ENCODE assay signal across 19 cellular contexts in the genomic region with DNA sequence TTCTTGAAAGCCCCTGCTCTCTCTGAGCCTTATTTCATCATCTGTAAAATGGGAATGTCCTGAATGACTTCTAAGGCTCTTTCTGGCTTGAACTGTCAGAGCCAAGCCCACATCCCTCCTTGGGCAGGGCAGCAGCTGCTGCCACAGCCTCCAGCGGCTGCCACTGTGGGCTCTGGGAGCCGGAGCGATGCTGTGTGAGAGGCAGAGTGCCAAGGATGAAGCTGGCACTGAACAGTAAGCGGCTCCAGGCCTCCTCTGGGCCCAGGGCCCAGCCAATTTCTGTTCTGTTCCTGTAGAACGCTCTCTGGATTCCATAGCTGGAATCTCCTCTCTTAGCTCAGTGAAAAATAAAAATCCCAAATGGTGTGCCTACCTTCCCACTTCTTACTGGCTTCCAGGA. TPM values are rescaled to one million over a fixed set of nuclear protein-coding genes. Genes with fewer than 3 reads are reported as not detected.
DNase-seq lines count a peak whose midpoint lies in the region; ATAC-seq and TF ChIP-seq lines count a peak whose summit lies in the region.
"Had no signal": no experiment of that assay in that cellular context is flagged by ENCODE, and none has a peak within 500 bp of the region (broad histone marks: within the 10 kb centered on the region; RNA-seq: fewer than 3 reads in every experiment).

No MANE protein-coding gene starts in this region.

- no peak overlapping the region for H3K27ac ChIP-seq in caudate nucleus (ENCODE audit: low read depth, low read length)
- H3K27ac ChIP-seq in A673 (ENCODE audit: low read depth, low read length, poor library complexity, severe bottlenecking), result no peak overlapping the region
- H3K27ac ChIP-seq: neutrophil, VCaP had no signal

- H3K36me3 ChIP-seq in MG63 (peaks cover 7% of the 10 kb centered on the region; the same call in 1 of the 2 replicates), A673 (ENCODE audit: insufficient read depth, low read length, poor library complexity, severe bottlenecking) (no peaks in the 10 kb centered on the region)

- H3K4me3 ChIP-seq in MG63 (no peak overlapping the region), A673 (ENCODE audit: low read depth, low read length, poor library complexity, severe bottlenecking) (no peak overlapping the region)
- H3K4me3 ChIP-seq: stomach had no signal

- no TSS peak for BruUV-seq in A673 (replicated peaks; lab: Mats Ljungman, UMichigan)

- intact Hi-C loops in A673 (cut with micrococcal nuclease; ENCODE audit: unreplicated experiment), result no loop called here

- TF ChIP-seq CTCF in GM10266 (IDR thresholded peaks at IDR 0.05; ENCODE audit: control insufficient read depth, insufficient read depth, low read depth, missing control alignments) (no peak), A673 (conservative IDR thresholded peaks at IDR 0.05; ENCODE audit: low read depth, low read length) (no peak)

- POLR2A ChIA-PET in A673 (lab: Charles Lee; ENCODE audit: low non-redundant PET), result no interaction called here

- H3K27me3 ChIP-seq in MG63 (peaks cover 6% of the 10 kb centered on the region; the same call in 1 of the 2 replicates), A673 (replicated peaks; ENCODE audit: insufficient read depth, low read depth, low read length, poor library complexity) (peaks cover 15% of the 10 kb centered on the region)

- no peak overlapping the region for H3K4me3 Mint-ChIP-seq in stimulated activated effector memory CD8-positive, alpha-beta T cell treated with anti-CD3 and anti-CD28 coated beads, Interleukin-12 subunit alpha, Interleukin-12 subunit beta, amount 100 ng/mL, for 72 hours
- H3K4me3 Mint-ChIP-seq: CD4-positive, alpha-beta memory T cell had no signal

- H3K9me3 ChIP-seq in MG63 (no peaks in the 10 kb centered on the region), A673 (ENCODE audit: low read depth, low read length, poor library complexity, severe bottlenecking) (no peaks in the 10 kb centered on the region)
- H3K9me3 ChIP-seq: neutrophil, stomach had no signal

- CTCF ChIA-PET in A673 (lab: Charles Lee), result interaction anchor here (0.5 kb wide), 1 partner anchor 44 kb away, joined by 4 read pairs; no protein-coding TSS in a partner anchor

- H3K27ac Mint-ChIP-seq in stimulated activated effector memory CD8-positive, alpha-beta T cell treated with anti-CD3 and anti-CD28 coated beads, Interleukin-12 subunit alpha, Interleukin-12 subunit beta, amount 100 ng/mL, for 72 hours, result peak overlapping the region; percentile 29
- H3K27ac Mint-ChIP-seq: CD4-positive, alpha-beta memory T cell had no signal

- H3K4me1 Mint-ChIP-seq in stimulated activated effector memory CD8-positive, alpha-beta T cell treated with anti-CD3 and anti-CD28 coated beads, Interleukin-12 subunit alpha, Interleukin-12 subunit beta, amount 100 ng/mL, for 72 hours, result peaks cover 42% of the 10 kb centered on the region

- peak; percentile 77 for DNase-seq in MG63
- DNase-seq in caudate nucleus (lab: John Stamatoyannopoulos, UW), result peak in 43 of 61 donors; percentile 11 to 73 (median 37)
- peak; percentile 78 for DNase-seq in inferior parietal cortex (ENCODE audit: extremely low spot score)
- DNase-seq in stimulated activated effector memory CD8-positive, alpha-beta T cell treated with anti-CD3 and anti-CD28 coated beads, Interleukin-12 subunit alpha, Interleukin-12 subunit beta, amount 100 ng/mL, for 72 hours (ENCODE audit: low spot score in 2 of 2), result no peak
- no peak for DNase-seq in GM10266 (ENCODE audit: extremely low spot score)
- no peak for DNase-seq in activated effector memory CD4-positive, alpha-beta T cell treated with anti-CD3 and anti-CD28 coated beads, Interleukin-2, amount 50 U/mL, for 16 hours
- DNase-seq in A673 (ENCODE audit: low spot score), result no peak
- DNase-seq: activated gamma-delta T cell treated with Interleukin-2 at 50 U/mL for 16 hours; CD4-positive, alpha-beta memory T cell; EL; KBM-7; mesendoderm; NCI-H1436; NCI-H524 treated with DMSO at 0.1 percent for 48 hours; stomach; SW 1271 had no signal

- H3K36me3 Mint-ChIP-seq in stimulated activated effector memory CD8-positive, alpha-beta T cell treated with anti-CD3 and anti-CD28 coated beads, Interleukin-12 subunit alpha, Interleukin-12 subunit beta, amount 100 ng/mL, for 72 hours, result peaks cover 8% of the 10 kb centered on the region

- ATAC-seq in stimulated activated effector memory CD8-positive, alpha-beta T cell treated with anti-CD3 and anti-CD28 coated beads, Interleukin-12 subunit alpha, Interleukin-12 subunit beta, amount 100 ng/mL, for 72 hours, result no peak
- ATAC-seq: Panc1 had no signal

- no peaks in the 10 kb centered on the region for H3K9me3 Mint-ChIP-seq in stimulated activated effector memory CD8-positive, alpha-beta T cell treated with anti-CD3 and anti-CD28 coated beads, Interleukin-12 subunit alpha, Interleukin-12 subunit beta, amount 100 ng/mL, for 72 hours

- H3K4me1 ChIP-seq in A673 (ENCODE audit: insufficient read depth, low read length, poor library complexity, severe bottlenecking), result peaks cover 9% of the 10 kb centered on the region

RNA-seq across cellular contexts. Expression of a gene that starts 4.4 kb away (rescaled TPM):
- total RNA-seq in MG63 (2014; rRNA removed; shearing (Covaris generic); ENCODE audit: low replicate concordance), result not detected in 2 replicates
- 0.17 and 0.28 TPM in 2 replicates for total RNA-seq in A673 (2021)
- total RNA-seq: CD4-positive, alpha-beta memory T cell had no signal

RNA-seq across cellular contexts. Expression of a gene that starts 12.1 kb away (rescaled TPM):
- 14.5 and 19.5 TPM in 2 replicates for total RNA-seq in MG63 (2014; rRNA removed; shearing (Covaris generic); ENCODE audit: low replicate concordance)
- 53.3 and 58.3 TPM in 2 replicates for total RNA-seq in A673 (2021)

RNA-seq across cellular contexts. Expression of a gene that starts 18.2 kb away (rescaled TPM):
- total RNA-seq in MG63 (2014; rRNA removed; shearing (Covaris generic); ENCODE audit: low replicate concordance), result not detected in 2 replicates
- total RNA-seq in A673 (2021), result 0.80 TPM in 1 of 2 replicates, not detected in the other

RNA-seq across cellular contexts. Expression of a gene that starts 42.3 kb away (rescaled TPM):
- 10.7 and 21.6 TPM in 2 replicates for total RNA-seq in MG63 (2014; rRNA removed; shearing (Covaris generic); ENCODE audit: low replicate concordance)
- total RNA-seq in A673 (2021), result 77.9 and 94.4 TPM in 2 replicates

RNA-seq across cellular contexts. Expression of a gene that starts 49.0 kb away (rescaled TPM):
- 42.0 and 57.2 TPM in 2 replicates for total RNA-seq in MG63 (2014; rRNA removed; shearing (Covaris generic); ENCODE audit: low replicate concordance)
- 90.8 and 103 TPM in 2 replicates for total RNA-seq in A673 (2021)

Comparison
In these comparisons a context has a peak if more than half of its experiments do, and no peak if none do; other contexts are left out.
1. DNase-seq: peak in MG63 (single experiment), caudate nucleus (43 of 61) and inferior parietal cortex (single experiment); none in stimulated activated effector memory CD8-positive, alpha-beta T cell treated with anti-CD3 and anti-CD28 coated beads, Interleukin-12 subunit alpha, Interleukin-12 subunit beta, amount 100 ng/mL, for 72 hours (0 of 2), GM10266 (single experiment), activated effector memory CD4-positive, alpha-beta T cell treated with anti-CD3 and anti-CD28 coated beads, Interleukin-2, amount 50 U/mL, for 16 hours (single experiment) and A673 (single experiment).